ENCODE assay signal across 2 cellular contexts in the genomic region with DNA sequence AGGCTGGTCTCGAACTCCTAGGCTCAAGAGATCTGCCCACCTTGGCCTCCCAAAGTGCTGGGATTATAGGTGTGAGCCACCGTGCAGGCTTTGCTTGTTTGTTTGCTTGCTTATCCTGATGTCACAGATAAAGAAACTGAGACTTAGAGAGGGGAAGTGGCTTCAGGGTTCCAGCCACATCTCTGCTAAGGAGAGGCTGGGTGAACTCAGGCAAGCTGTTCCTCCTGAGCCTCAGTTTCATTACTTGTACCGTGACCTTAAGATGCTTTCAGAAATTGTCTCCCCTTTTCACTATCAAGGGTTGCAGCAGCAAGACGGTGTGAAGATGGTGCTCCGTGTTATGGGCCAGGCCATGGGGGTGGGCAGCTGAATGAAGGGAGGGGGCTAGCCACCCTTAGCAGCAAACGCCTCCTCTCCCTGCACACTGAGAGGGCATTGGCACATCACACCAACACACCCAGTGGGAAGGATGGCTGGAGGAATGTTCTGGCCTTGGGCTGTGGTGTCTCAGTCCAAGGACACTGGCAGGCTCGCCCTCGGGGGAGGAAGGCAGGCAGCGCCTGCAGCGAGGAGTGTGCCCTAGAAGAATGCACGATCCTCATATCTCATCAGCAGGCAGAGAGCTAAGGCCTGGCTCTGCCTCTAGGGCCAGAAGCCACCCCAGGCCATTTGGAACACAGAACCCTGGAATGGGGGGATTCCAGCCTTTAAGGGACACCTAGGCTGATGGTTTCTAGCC.
TF ChIP-seq lines count a peak whose summit lies in the region.

No MANE protein-coding gene starts in this region.

TF ChIP-seq in HepG2, 621 proteins besides CTCF, POLR2A, EP300 and RAD21 (continues in another document):
- TF ChIP-seq ZBTB33 (CRISPR knock-in tag; IDR thresholded peaks at IDR 0.05): peak; percentile 54; the same call in 1 of the 2 replicates
- TF ChIP-seq TRAFD1 (CRISPR knock-in tag; IDR thresholded peaks at IDR 0.05; ENCODE audit: borderline replicate concordance): no peak
- TF ChIP-seq TFE3 (CRISPR knock-in tag; IDR thresholded peaks at IDR 0.05): no peak
- no peak for TF ChIP-seq ZNF446 (CRISPR knock-in tag; IDR thresholded peaks at IDR 0.05)
- TF ChIP-seq YEATS4 (CRISPR knock-in tag; IDR thresholded peaks at IDR 0.05; ENCODE audit: borderline replicate concordance): no peak
- no peak for TF ChIP-seq ZNF646 (CRISPR knock-in tag; IDR thresholded peaks at IDR 0.05)

TF ChIP-seq in SK-N-SH treated with all-trans-retinoic acid at 6 μM for 48 hours, 23 proteins besides CTCF, POLR2A, EP300 and RAD21 (continued from another document):
- TF ChIP-seq CSRNP3 (CRISPR knock-in tag; IDR thresholded peaks at IDR 0.05): no peak
- TF ChIP-seq, protein P1, sequence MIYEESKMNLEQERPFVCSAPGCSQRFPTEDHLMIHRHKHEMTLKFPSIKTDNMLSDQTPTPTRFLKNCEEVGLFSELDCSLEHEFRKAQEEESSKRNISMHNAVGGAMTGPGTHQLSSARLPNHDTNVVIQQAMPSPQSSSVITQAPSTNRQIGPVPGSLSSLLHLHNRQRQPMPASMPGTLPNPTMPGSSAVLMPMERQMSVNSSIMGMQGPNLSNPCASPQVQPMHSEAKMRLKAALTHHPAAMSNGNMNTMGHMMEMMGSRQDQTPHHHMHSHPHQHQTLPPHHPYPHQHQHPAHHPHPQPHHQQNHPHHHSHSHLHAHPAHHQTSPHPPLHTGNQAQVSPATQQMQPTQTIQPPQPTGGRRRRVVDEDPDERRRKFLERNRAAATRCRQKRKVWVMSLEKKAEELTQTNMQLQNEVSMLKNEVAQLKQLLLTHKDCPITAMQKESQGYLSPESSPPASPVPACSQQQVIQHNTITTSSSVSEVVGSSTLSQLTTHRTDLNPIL (CRISPR knock-in tag; IDR thresholded peaks at IDR 0.05; ENCODE audit: low read depth): no peak
- TF ChIP-seq CSDC2 (CRISPR knock-in tag; IDR thresholded peaks at IDR 0.05): no peak
